ENCODE assay signal across 8 cellular contexts in the genomic region with DNA sequence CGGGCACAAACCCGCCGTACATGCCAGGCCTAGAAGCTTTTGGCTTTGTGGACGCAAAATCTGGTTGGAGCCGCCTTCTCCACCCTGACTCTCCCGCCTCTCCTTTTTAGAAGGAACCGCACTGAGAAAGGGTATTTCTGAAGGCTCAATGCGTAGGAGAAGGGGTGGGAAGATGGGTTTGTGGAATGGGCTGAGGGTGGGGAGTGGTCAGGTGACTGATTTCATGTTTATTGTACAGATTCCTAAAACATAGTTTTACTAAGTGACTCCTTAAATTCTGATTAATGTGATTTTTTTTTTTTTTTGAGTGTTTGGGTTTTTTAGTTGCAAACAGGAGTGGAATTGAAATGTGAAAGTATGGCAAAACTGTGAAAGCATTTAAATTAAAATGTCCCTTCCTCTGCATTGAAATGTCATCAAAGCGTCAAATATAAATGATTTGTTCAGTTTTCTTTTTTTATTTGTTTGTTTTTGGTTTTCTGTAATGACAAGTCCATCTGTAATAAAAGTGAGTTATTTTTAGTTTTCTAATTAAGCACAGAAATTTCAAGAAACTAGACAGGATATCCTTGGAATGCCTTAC. TPM values are rescaled to one million over a fixed set of nuclear protein-coding genes. Genes with fewer than 3 reads are reported as not detected.
DNase-seq lines count a peak whose midpoint lies in the region; ATAC-seq and TF ChIP-seq lines count a peak whose summit lies in the region.

No MANE protein-coding gene starts in this region.

- H3K4me3 Mint-ChIP-seq in IgD-negative memory B cell (peak overlapping the region; percentile 87 to 99 (median 98)), chondrocyte (ENCODE audit: unreplicated experiment) (peak overlapping the region; percentile 88)

- H3K4me3 ChIP-seq in AG04450 (ENCODE audit: low read depth, low read length), result peak overlapping the region; percentile 72

- H3K9me3 Mint-ChIP-seq in IgD-negative memory B cell (no peaks in the 10 kb centered on the region), chondrocyte (ENCODE audit: low read depth) (no peaks in the 10 kb centered on the region)

- TF ChIP-seq CTCF in AG04450 (IDR thresholded peaks at IDR 0.05; ENCODE audit: low read depth, low read length) (no peak), chondrocyte (IDR thresholded peaks at IDR 0.05) (no peak), GM13976 (IDR thresholded peaks at IDR 0.05; ENCODE audit: borderline replicate concordance, control extremely low read depth, extremely low read depth, insufficient read depth, missing control alignments) (no peak)

- H3K27me3 Mint-ChIP-seq in IgD-negative memory B cell (no peaks in the 10 kb centered on the region), chondrocyte (ENCODE audit: low read depth) (no peaks in the 10 kb centered on the region)

- in situ Hi-C loops in GM13976 (cut with MboI; ENCODE audit: low sequenced_read_pairs, unreplicated experiment), result no loop called here

- CTCF ChIA-PET in AG04450 (lab: Charles Lee), result interaction anchor here (0.9 kb wide), 1 partner anchor 32 kb away, joined by 3 read pairs; no protein-coding TSS in a partner anchor

- H3K4me1 Mint-ChIP-seq in IgD-negative memory B cell (peaks cover 28 to 34% (median 31%) of the 10 kb centered on the region in 3 donors), chondrocyte (ENCODE audit: low read depth) (peaks cover 34% of the 10 kb centered on the region)

- no peak for ATAC-seq in HG03097 (IDR thresholded peaks at IDR 0.05; ENCODE audit: low FRiP score, unreplicated experiment)
- no peak for ATAC-seq in activated CD4-positive, CD25-positive, alpha-beta regulatory T cell treated with anti-CD3 and anti-CD28 coated beads, Interleukin-2, amount 50 U/mL, for 24 hours

- DNase-seq in AG04450 (ENCODE audit: low read depth, low spot score) (no peak), chondrocyte (ENCODE audit: low spot score) (no peak), myocyte (ENCODE audit: low read depth) (peak; percentile 93), GM13976 (ENCODE audit: low spot score) (no peak), LoVo (ENCODE audit: low spot score) (no peak)

- peak overlapping the region; percentile 95 for H3K27ac ChIP-seq in AG04450 (ENCODE audit: low read depth, low read length)

- H3K36me3 Mint-ChIP-seq in IgD-negative memory B cell, result peaks cover 2% of the 10 kb centered on the region
- H3K36me3 Mint-ChIP-seq in chondrocyte (ENCODE audit: low read depth), result peaks cover 6% of the 10 kb centered on the region

- POLR2A ChIA-PET in AG04450 (lab: Yijun Ruan, JAX), result interaction anchor here (0.5 to 3.2 kb wide), 6 partner anchors 11 to 82 kb away, joined by 3 to 68 read pairs (median 40); no protein-coding TSS in a partner anchor

- H3K27me3 ChIP-seq in AG04450 (ENCODE audit: control insufficient read depth, insufficient read depth, low read length), result peaks cover 2% of the 10 kb centered on the region

- H3K9me3 ChIP-seq in AG04450 (ENCODE audit: control insufficient read depth, insufficient read depth, low read length), result peaks cover 3% of the 10 kb centered on the region; the same call in 1 of the 2 replicates

- H3K27ac Mint-ChIP-seq in IgD-negative memory B cell (peak overlapping the region; percentile 88 to 100 (median 95)), chondrocyte (ENCODE audit: unreplicated experiment) (peak overlapping the region; percentile 98)

RNA-seq across cellular contexts. Expression of a gene that starts 1.8 kb away (rescaled TPM):
- polyA plus RNA-seq in AG04450 (2011; rRNA removed), result 18.3 and 20.3 TPM in 2 replicates
- 31.2 and 44.4 TPM in 2 replicates for polyA minus RNA-seq in AG04450 (2011; rRNA and poly(A)+ RNA removed)
- 8.2 TPM for polyA plus RNA-seq in IgD-negative memory B cell
- 29.6 to 44.8 TPM (median 36.6 TPM) in 3 replicates for total RNA-seq in chondrocyte
- 23.9 and 26.3 TPM in 2 replicates for total RNA-seq in myocyte
- polyA plus RNA-seq in myocyte (2012), result 32.4 TPM

RNA-seq across cellular contexts. Expression of a gene that starts 32.6 kb away (rescaled TPM):
- polyA plus RNA-seq in AG04450 (2011; rRNA removed) (0.07 and 0.10 TPM in 2 replicates), IgD-negative memory B cell (not detected)
- polyA minus RNA-seq in AG04450 (2011; rRNA and poly(A)+ RNA removed), result 0.22 and 0.28 TPM in 2 replicates
- total RNA-seq in chondrocyte (0.12 to 0.15 TPM in 2 of 3 replicates, not detected in the other), myocyte (0.26 and 0.43 TPM in 2 replicates)
- polyA plus RNA-seq in myocyte (2012), result 0.32 TPM
